1 cellular context compared by ENCODE assay signal in genomic region chrX:51182545-51182944, GRCh38.
A peak's percentile ranks its signal among the peaks of the same experiment; 100 is the strongest.
TF ChIP-seq lines count a peak whose summit lies in the region.

No MANE protein-coding gene starts in this region.

TF ChIP-seq in H1, 55 proteins besides CTCF, POLR2A, EP300 and RAD21:
- TF ChIP-seq MAX (IDR thresholded peaks at IDR 0.05) = 0 out of 2 replicates have a peak, but pooled peaks have one; percentile 11
- no peak for TF ChIP-seq CBX8 (IDR thresholded peaks at IDR 0.05; ENCODE audit: borderline replicate concordance, low read depth, low read length)
TF ChIP-seq in H1: peak in this region for 1.
